Comparison of ENCODE assay signal across 8 cellular contexts in genomic region chr1:27111771-27112573, GRCh38. TPM values are rescaled to one million over a fixed set of nuclear protein-coding genes. Genes with fewer than 3 reads are reported as not detected.
DNase-seq lines count a peak whose midpoint lies in the region; ATAC-seq lines count a peak whose summit lies in the region.

No MANE protein-coding gene starts in this region.

- CTCF ChIA-PET in CD4-positive, alpha-beta memory T cell (lab: Charles Lee; ENCODE audit: partially characterized antibody), result interaction anchor here (0.6 to 7.3 kb wide), 30 partner anchors 8 to 496 kb away, joined by 3 to 85 read pairs (median 6); partner anchors contain the start of gene SLC9A1

- H3K27me3 ChIP-seq in CD4-positive, alpha-beta memory T cell (ENCODE audit: insufficient read depth, low read length), result no peaks in the 10 kb centered on the region

- H3K4me1 Mint-ChIP-seq in CD4-positive, alpha-beta memory T cell, result peaks cover 35 to 68% (median 52%) of the 10 kb centered on the region in 4 donors

- no peaks in the 10 kb centered on the region for H3K9me3 ChIP-seq in CD4-positive, alpha-beta memory T cell (ENCODE audit: control insufficient read depth in 1 of 2, low read length in 2 of 2)

- no peaks in the 10 kb centered on the region for H3K9me3 Mint-ChIP-seq in CD4-positive, alpha-beta memory T cell

- H3K4me1 ChIP-seq in CD4-positive, alpha-beta memory T cell (ENCODE audit: insufficient read depth, low read length), result peaks cover 31% of the 10 kb centered on the region

- H3K27ac Mint-ChIP-seq in CD4-positive, alpha-beta memory T cell, result peak overlapping the region; percentile 74 to 90 (median 87)

- H3K4me3 ChIP-seq in CD4-positive, alpha-beta memory T cell (ENCODE audit: low read length in 2 of 2), result no peak overlapping the region

- H3K27me3 Mint-ChIP-seq in CD4-positive, alpha-beta memory T cell, result no peaks in the 10 kb centered on the region

- H3K36me3 ChIP-seq in CD4-positive, alpha-beta memory T cell (ENCODE audit: insufficient read depth, low read length), result no peaks in the 10 kb centered on the region

- peak; percentile 64 to 80 (median 69) for DNase-seq in CD4-positive, alpha-beta memory T cell
- peak in 61 of 76 experiments; percentile 10 to 68 (median 44) for DNase-seq in HUDEP-2 (lab: John Stamatoyannopoulos, UW; ENCODE audit: unreplicated experiment in 76 of 76)
- DNase-seq in T1000 (lab: John Stamatoyannopoulos, UW), result peak; percentile 84
- DNase-seq in astrocyte of the hippocampus (ENCODE audit: low read depth, low spot score), result peak; percentile 92
- peak; percentile 56 for DNase-seq in iPS-NIHi7 (ENCODE audit: extremely low spot score)
- peak; percentile 34 to 60 for DNase-seq in stimulated activated CD4-positive, alpha-beta T cell treated with anti-CD3 and anti-CD28 coated beads, Interleukin-12 subunit alpha, Interleukin-12 subunit beta, amount 100 ng/mL, for 24 hours (ENCODE audit: low read depth in 2 of 2)
- no peak for DNase-seq in NCI-H526 (lab: John Stamatoyannopoulos, UW)

- peak; percentile 83 for ATAC-seq in GM19438 (IDR thresholded peaks at IDR 0.05; ENCODE audit: low read depth, unreplicated experiment)

- intact Hi-C loops in CD4-positive, alpha-beta memory T cell (cut with micrococcal nuclease), result loop anchor here (1.0 to 2.0 kb wide), 4 partner anchors 25 to 172 kb away; partner anchors contain the start of gene SLC9A1

- H3K36me3 Mint-ChIP-seq in CD4-positive, alpha-beta memory T cell, result peaks cover 0 to 6% of the 10 kb centered on the region in 2 donors

- H3K27ac ChIP-seq in CD4-positive, alpha-beta memory T cell (ENCODE audit: low read depth, low read length), result peak overlapping the region; percentile 48

- POLR2A ChIA-PET in CD4-positive, alpha-beta memory T cell (lab: Charles Lee; ENCODE audit: partially characterized antibody), result interaction anchor here (0.5 to 6.3 kb wide), 16 partner anchors 9 to 172 kb away, joined by 3 to 62 read pairs (median 4); partner anchors contain the start of genes SLC9A1 and WDTC1

- H3K4me3 Mint-ChIP-seq in CD4-positive, alpha-beta memory T cell, result peak overlapping the region; percentile 21 to 83 (median 62)

RNA-seq across cellular contexts. Expression of gene SLC9A1, which starts 43.0 kb away (rescaled TPM):
- 10 to 100 TPM; 11.4 to 13.2 TPM for total RNA-seq in CD4-positive, alpha-beta memory T cell
- polyA plus RNA-seq in CD4-positive, alpha-beta memory T cell, result 10 to 100 TPM in 1 of 2 donors, 1 to 10 TPM in 1; 2.1 to 15.0 TPM

Comparison
In these comparisons a context has a peak if more than half of its experiments do, and no peak if none do; other contexts are left out.
1. DNase-seq: peak in CD4-positive, alpha-beta memory T cell (5 of 5), HUDEP-2 (61 of 76), T1000 (single experiment), astrocyte of the hippocampus (single experiment), iPS-NIHi7 (single experiment) and stimulated activated CD4-positive, alpha-beta T cell treated with anti-CD3 and anti-CD28 coated beads, Interleukin-12 subunit alpha, Interleukin-12 subunit beta, amount 100 ng/mL, for 24 hours (2 of 2); none in NCI-H526 (0 of 2).